ENCODE assay signal across 8 cellular contexts in genomic region chr19:14494910-14495677, GRCh38. TPM values are rescaled to one million over a fixed set of nuclear protein-coding genes. Genes with fewer than 3 reads are reported as not detected.
DNase-seq lines count a peak whose midpoint lies in the region; ATAC-seq and TF ChIP-seq lines count a peak whose summit lies in the region.

No MANE protein-coding gene starts in this region.

- TF ChIP-seq CTCF in thyroid gland (IDR thresholded peaks at IDR 0.05), result no peak

- no peaks in the 10 kb centered on the region for H3K9me3 Mint-ChIP-seq in activated CD4-positive, alpha-beta T cell treated with anti-CD3 and anti-CD28 coated beads, Interleukin-2, amount 10 ng/mL, durations not matched to agents 7 days and 5 days

- 9 to 24% methylated on average over 11 to 14 of the region's 14 CpGs for WGBS in thyroid gland, 2 donors

- H3K4me3 Mint-ChIP-seq in activated CD4-positive, alpha-beta T cell treated with anti-CD3 and anti-CD28 coated beads, Interleukin-2, amount 10 ng/mL, durations not matched to agents 7 days and 5 days, result peak overlapping the region; percentile 83

- H3K9me3 ChIP-seq in thyroid gland, result no peaks in the 10 kb centered on the region

- peak overlapping the region; percentile 85 for H3K27ac Mint-ChIP-seq in activated CD4-positive, alpha-beta T cell treated with anti-CD3 and anti-CD28 coated beads, Interleukin-2, amount 10 ng/mL, durations not matched to agents 7 days and 5 days

- intact Hi-C loops in thyroid gland (cut with DNase I), result no loop called here

- peaks cover 22 to 23% of the 10 kb centered on the region in 2 donors for H3K4me1 ChIP-seq in thyroid gland

- H3K4me3 ChIP-seq in thyroid gland (replicated peaks in 1 of 3), result peak overlapping the region; percentile 33 to 90 (median 64)

- ATAC-seq in GM18505 (IDR thresholded peaks at IDR 0.05; ENCODE audit: unreplicated experiment), result no peak
- ATAC-seq in HG03135 (IDR thresholded peaks at IDR 0.05; ENCODE audit: unreplicated experiment), result no peak

- DNase-seq in activated CD4-positive, alpha-beta T cell treated with anti-CD3 and anti-CD28 coated beads, Interleukin-2, amount 10 ng/mL, durations not matched to agents 7 days and 5 days, result no peak
- no peak for DNase-seq in activated CD4-positive, alpha-beta T cell treated with anti-CD3 and anti-CD28 coated beads for 48 hours
- DNase-seq in thyroid gland (no peak), LoVo (ENCODE audit: low spot score) (no peak)

- H3K36me3 Mint-ChIP-seq in activated CD4-positive, alpha-beta T cell treated with anti-CD3 and anti-CD28 coated beads, Interleukin-2, amount 10 ng/mL, durations not matched to agents 7 days and 5 days (ENCODE audit: low read depth), result peaks cover 8% of the 10 kb centered on the region

- H3K4me1 Mint-ChIP-seq in activated CD4-positive, alpha-beta T cell treated with anti-CD3 and anti-CD28 coated beads, Interleukin-2, amount 10 ng/mL, durations not matched to agents 7 days and 5 days, result peaks cover 27% of the 10 kb centered on the region

- CTCF ChIA-PET in activated CD4-positive, alpha-beta T cell treated with anti-CD3 and anti-CD28 coated beads, Interleukin-2, amount 10 ng/mL, durations not matched to agents 7 days and 5 days (lab: Charles Lee), result interaction anchor here (0.5 to 6.8 kb wide), 5 partner anchors 13 to 1224 kb away, joined by 3 to 45 read pairs (median 4); no protein-coding TSS in a partner anchor

- TF ChIP-seq POLR2A in thyroid gland (IDR thresholded peaks at IDR 0.05) (no peak), GM18505 (IDR thresholded peaks at IDR 0.05; ENCODE audit: borderline replicate concordance, extremely low read depth, insufficient read depth, insufficient read length) (no peak)

- H3K27me3 ChIP-seq in layer of hippocampus (ENCODE audit: control insufficient read depth, insufficient read depth, low read length), result no peaks in the 10 kb centered on the region
- H3K27me3 ChIP-seq in thyroid gland, result no peaks in the 10 kb centered on the region

- H3K27ac ChIP-seq in angular gyrus (ENCODE audit: low read depth, low read length), result peak overlapping the region; percentile 81
- peak overlapping the region; percentile 80 for H3K27ac ChIP-seq in layer of hippocampus (ENCODE audit: low read depth, low read length)
- peak overlapping the region in 2 of 3 donors; percentile 51 to 67 for H3K27ac ChIP-seq in thyroid gland

- no peaks in the 10 kb centered on the region for H3K27me3 Mint-ChIP-seq in activated CD4-positive, alpha-beta T cell treated with anti-CD3 and anti-CD28 coated beads, Interleukin-2, amount 10 ng/mL, durations not matched to agents 7 days and 5 days

- POLR2A ChIA-PET in activated CD4-positive, alpha-beta T cell treated with anti-CD3 and anti-CD28 coated beads, Interleukin-2, amount 10 ng/mL, durations not matched to agents 7 days and 5 days (lab: Charles Lee), result interaction anchor here (0.7 to 1.2 kb wide), 2 partner anchors 12 to 629 kb away, joined by 3 to 5 read pairs; no protein-coding TSS in a partner anchor

- H3K36me3 ChIP-seq in thyroid gland, result peaks cover 0 to 6% of the 10 kb centered on the region in 2 donors

RNA-seq across cellular contexts. Expression of gene GIPC1, which starts 0.8 kb away (rescaled TPM):
- total RNA-seq in activated CD4-positive, alpha-beta T cell treated with anti-CD3 and anti-CD28 coated beads, Interleukin-2, amount 10 ng/mL, durations not matched to agents 7 days and 5 days, result 10 to 100 TPM; 36.5 to 47.2 TPM
- total RNA-seq in thyroid gland, result 10 to 100 TPM; 34.7 to 93.7 (median 55.4) TPM

RNA-seq across cellular contexts. Expression of gene PTGER1, which starts 19.9 kb away (rescaled TPM):
- total RNA-seq in activated CD4-positive, alpha-beta T cell treated with anti-CD3 and anti-CD28 coated beads, Interleukin-2, amount 10 ng/mL, durations not matched to agents 7 days and 5 days, result under 1 TPM; 0.19 to 0.27 TPM
- 1 to 10 TPM in 1 of 4 donors, not detected in 3; 1.5 TPM for total RNA-seq in thyroid gland

RNA-seq across cellular contexts. Expression of gene DNAJB1, which starts 23.1 kb away (rescaled TPM):
- total RNA-seq in activated CD4-positive, alpha-beta T cell treated with anti-CD3 and anti-CD28 coated beads, Interleukin-2, amount 10 ng/mL, durations not matched to agents 7 days and 5 days, result 100 to 1,000 TPM in 1 of 2 experiments, 10 to 100 TPM in 1; 89.7 to 100 TPM
- 10 to 100 TPM; 49.1 to 61.1 (median 55.3) TPM for total RNA-seq in thyroid gland

RNA-seq across cellular contexts. Expression of gene TECR, which starts 34.3 kb away (rescaled TPM):
- total RNA-seq in activated CD4-positive, alpha-beta T cell treated with anti-CD3 and anti-CD28 coated beads, Interleukin-2, amount 10 ng/mL, durations not matched to agents 7 days and 5 days, result 100 to 1,000 TPM; 169 to 190 TPM
- total RNA-seq in thyroid gland, result 100 to 1,000 TPM in 2 of 4 donors, 10 to 100 TPM in 2; 75.5 to 126 (median 99.0) TPM
